Comparison of ENCODE assay signal across 8 cellular contexts in genomic region chr2:161077367-161078210, GRCh38.
DNase-seq lines count a peak whose midpoint lies in the region; ATAC-seq and TF ChIP-seq lines count a peak whose summit lies in the region.

No MANE protein-coding gene starts in this region.

- CTCF ChIA-PET in CD4-positive, alpha-beta memory T cell (lab: Charles Lee; ENCODE audit: partially characterized antibody): interaction anchor here (4.0 kb wide), 1 partner anchor 14 kb away, joined by 18 read pairs; no protein-coding TSS in a partner anchor

- intact Hi-C loops in CD4-positive, alpha-beta memory T cell (cut with micrococcal nuclease): loop anchor here (1.0 to 5.0 kb wide), 2 partner anchors 60 to 83 kb away; partner anchors contain the start of gene TANK

- peak overlapping the region; percentile 55 to 90 (median 84) for H3K27ac Mint-ChIP-seq in CD4-positive, alpha-beta memory T cell

- H3K4me1 ChIP-seq in CD4-positive, alpha-beta memory T cell (ENCODE audit: insufficient read depth, low read length): peaks cover 31% of the 10 kb centered on the region

- H3K9me3 Mint-ChIP-seq in CD4-positive, alpha-beta memory T cell: no peaks in the 10 kb centered on the region

- H3K27me3 Mint-ChIP-seq in CD4-positive, alpha-beta memory T cell: no peaks in the 10 kb centered on the region

- H3K4me3 ChIP-seq in CD4-positive, alpha-beta memory T cell (ENCODE audit: low read length in 2 of 2): peak overlapping the region in 1 of 2 donors; percentile 16
- H3K4me3 ChIP-seq in Jurkat, Clone E6-1 (ENCODE audit: low read length): peak overlapping the region; percentile 11; the same call in 1 of the 2 replicates
- H3K4me3 ChIP-seq in foreskin fibroblast (ENCODE audit: low read depth in 1 of 2, low read length in 2 of 2): no peak overlapping the region

- POLR2A ChIA-PET in CD4-positive, alpha-beta memory T cell (lab: Charles Lee; ENCODE audit: partially characterized antibody): interaction anchor here (0.6 to 2.2 kb wide), 3 partner anchors 13 to 59 kb away, joined by 3 to 6 read pairs (median 3); no protein-coding TSS in a partner anchor

- no peaks in the 10 kb centered on the region for H3K27me3 ChIP-seq in CD4-positive, alpha-beta memory T cell (ENCODE audit: insufficient read depth, low read length)

- peak; percentile 95 for ATAC-seq in GM21526 (IDR thresholded peaks at IDR 0.05; ENCODE audit: low FRiP score, unreplicated experiment)

- no peaks in the 10 kb centered on the region for H3K36me3 Mint-ChIP-seq in CD4-positive, alpha-beta memory T cell

- no peak for TF ChIP-seq CTCF in foreskin fibroblast (IDR thresholded peaks at IDR 0.05; ENCODE audit: low read depth, low read length)

- H3K27ac ChIP-seq in CD4-positive, alpha-beta memory T cell (ENCODE audit: low read depth, low read length): peak overlapping the region; percentile 6

- peaks cover 23 to 42% (median 29%) of the 10 kb centered on the region in 4 donors for H3K4me1 Mint-ChIP-seq in CD4-positive, alpha-beta memory T cell

- no peaks in the 10 kb centered on the region for H3K9me3 ChIP-seq in CD4-positive, alpha-beta memory T cell (ENCODE audit: control insufficient read depth in 1 of 2, low read length in 2 of 2)

- H3K4me3 Mint-ChIP-seq in CD4-positive, alpha-beta memory T cell: peak overlapping the region; percentile 3 to 72 (median 64)

- peak; percentile 69 to 86 (median 76) for DNase-seq in CD4-positive, alpha-beta memory T cell
- DNase-seq in Jurkat, Clone E6-1 (ENCODE audit: low read depth, low spot score): peak; percentile 97
- peak; percentile 77 for DNase-seq in activated CD8-positive, alpha-beta memory T cell treated with anti-CD3 and anti-CD28 coated beads for 24 hours
- DNase-seq in foreskin fibroblast (peak; percentile 29 to 37), NCI-H1694 (lab: John Stamatoyannopoulos, UW) (no peak), glomerular visceral epithelial cell (ENCODE audit: extremely low spot score) (no peak)
- DNase-seq in stimulated activated CD4-positive, alpha-beta T cell treated with anti-CD3 and anti-CD28 coated beads, Interleukin-4, amount 100 ng/mL, for 48 hours (ENCODE audit: low read depth in 2 of 2): peak; percentile 33 to 64

- H3K36me3 ChIP-seq in CD4-positive, alpha-beta memory T cell (ENCODE audit: insufficient read depth, low read length): no peaks in the 10 kb centered on the region

Comparison
In these comparisons a context has a peak if more than half of its experiments do, and no peak if none do; other contexts are left out.
1. DNase-seq: peak in CD4-positive, alpha-beta memory T cell (5 of 5), Jurkat, Clone E6-1 (single experiment), activated CD8-positive, alpha-beta memory T cell treated with anti-CD3 and anti-CD28 coated beads for 24 hours (single experiment), foreskin fibroblast (2 of 2) and stimulated activated CD4-positive, alpha-beta T cell treated with anti-CD3 and anti-CD28 coated beads, Interleukin-4, amount 100 ng/mL, for 48 hours (2 of 2); none in NCI-H1694 (single experiment) and glomerular visceral epithelial cell (single experiment).